ENCODE assay signal across 9 cellular contexts in the genomic region with DNA sequence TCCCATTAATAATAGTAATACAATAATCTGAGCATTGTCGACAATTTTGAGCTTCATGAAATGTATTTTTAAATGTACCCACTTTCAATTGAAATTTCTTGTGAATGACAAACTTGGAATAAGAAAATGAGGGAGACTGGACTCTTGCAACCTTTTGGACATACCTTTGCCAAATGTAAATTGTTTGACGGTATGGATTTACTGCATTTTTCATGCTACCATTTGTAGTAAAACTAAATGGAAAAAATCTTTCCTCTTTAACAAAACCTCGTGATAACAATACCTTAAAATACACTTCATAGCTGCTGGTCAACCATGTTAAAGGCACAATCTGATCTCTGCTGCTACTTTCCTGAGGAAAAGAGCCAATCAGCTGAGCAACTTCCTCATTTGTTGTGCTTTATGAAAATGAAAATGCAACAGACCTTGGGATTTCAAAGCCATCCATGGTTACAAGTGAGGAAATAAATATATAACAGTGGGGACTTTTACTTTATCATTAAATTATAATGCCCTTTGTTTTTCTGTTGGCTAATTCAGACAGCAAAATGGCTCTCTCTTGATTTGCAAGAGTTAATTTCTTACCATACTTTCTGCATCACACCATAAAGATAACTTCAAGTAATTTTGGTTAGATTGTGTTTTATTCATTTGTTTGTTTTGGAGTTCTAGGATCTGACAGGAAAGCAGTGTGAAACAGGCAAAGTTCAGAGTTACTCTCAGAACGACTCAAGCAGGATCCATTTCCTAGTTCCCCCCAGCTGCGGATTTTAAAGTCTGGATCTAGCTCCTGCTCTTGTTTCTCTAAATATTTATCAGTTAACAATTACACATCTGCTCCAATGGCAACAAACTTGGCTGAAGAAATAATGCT. TPM values are rescaled to one million over a fixed set of nuclear protein-coding genes. Genes with fewer than 3 reads are reported as not detected.
DNase-seq lines count a peak whose midpoint lies in the region; ATAC-seq, FAIRE-seq and TF ChIP-seq lines count a peak whose summit lies in the region.
"Had no signal": no experiment of that assay in that cellular context is flagged by ENCODE, and none has a peak within 500 bp of the region (broad histone marks: within the 10 kb centered on the region; RNA-seq: fewer than 3 reads in every experiment).

No MANE protein-coding gene starts in this region.

- H3K4me1 ChIP-seq in adrenal gland (replicated peaks in 1 of 2), result peaks cover 0 to 22% of the 10 kb centered on the region in 2 donors
- peaks cover 0 to 9% (median 5%) of the 10 kb centered on the region in 3 donors for H3K4me1 ChIP-seq in skeletal muscle tissue (ENCODE audit: control insufficient read depth in 3 of 3, insufficient read depth in 3 of 3, low read length in 3 of 3)

- H3K36me3 ChIP-seq in adrenal gland (replicated peaks in 1 of 2) (no peaks in the 10 kb centered on the region), kidney epithelial cell (ENCODE audit: control insufficient read depth, insufficient read depth, low read length) (no peaks in the 10 kb centered on the region), skeletal muscle tissue (ENCODE audit: control insufficient read depth in 3 of 3, insufficient read depth in 3 of 3, low read length in 3 of 3) (no peaks in the 10 kb centered on the region)

- WGBS in adrenal gland, 4 donors, result 17 to 39% (median 33%) methylated on average over 5 of the region's 5 CpGs

- DNase-seq in EH (ENCODE audit: low read depth) (peak; percentile 14), adrenal gland (no peak), kidney epithelial cell (ENCODE audit: low read depth) (no peak), GM12892 (ENCODE audit: insufficient read length) (no peak), NCI-H774 (lab: John Stamatoyannopoulos, UW) (no peak)
- DNase-seq: activated CD4-positive, alpha-beta T cell treated with anti-CD3 and anti-CD28 coated beads, Interleukin-2, amount 50 U/mL, for 1 hour had no signal

- H3K9me3 ChIP-seq in adrenal gland (replicated peaks in 1 of 3) (no peaks in the 10 kb centered on the region), skeletal muscle tissue (ENCODE audit: control insufficient read depth in 3 of 3, low read length in 3 of 3) (no peaks in the 10 kb centered on the region)

- H3K27me3 ChIP-seq in adrenal gland, result no peaks in the 10 kb centered on the region
- H3K27me3 ChIP-seq in kidney epithelial cell (ENCODE audit: control insufficient read depth, insufficient read depth, low read length), result no peaks in the 10 kb centered on the region
- H3K27me3 ChIP-seq in skeletal muscle tissue (ENCODE audit: control insufficient read depth in 3 of 3, insufficient read depth in 3 of 3, low read length in 3 of 3), result no peaks in the 10 kb centered on the region

- intact Hi-C loops in adrenal gland (cut with DNase I), result no loop called here

- peak overlapping the region; percentile 34 to 73 (median 36) for H3K9ac ChIP-seq in skeletal muscle tissue (ENCODE audit: low read depth in 1 of 3, low read length in 3 of 3)

- TF ChIP-seq POLR2A in adrenal gland (IDR thresholded peaks at IDR 0.05) (no peak), GM12892 (IDR thresholded peaks at IDR 0.05; ENCODE audit: low read depth, low read length) (no peak)

- TF ChIP-seq CTCF in adrenal gland (IDR thresholded peaks at IDR 0.05) (no peak), kidney epithelial cell (IDR thresholded peaks at IDR 0.05; ENCODE audit: insufficient read depth, low read length, poor library complexity, severe bottlenecking) (no peak)

- no peak for FAIRE-seq in GM12892 (lab: Jason Lieb, UNC)

- H3K4me3 ChIP-seq in adrenal gland (peak overlapping the region in 2 of 4 donors; percentile 23 to 54), kidney epithelial cell (ENCODE audit: low read depth, low read length) (peak overlapping the region; percentile 2), skeletal muscle tissue (ENCODE audit: low read length in 3 of 3) (peak overlapping the region; percentile 54 to 81 (median 68))

- H3K27ac ChIP-seq in adrenal gland (peak overlapping the region in 4 of 5 donors; percentile 17 to 61 (median 32)), skeletal muscle tissue (ENCODE audit: low read depth, low read length) (peak overlapping the region; percentile 11)

- ATAC-seq in HG03280 (IDR thresholded peaks at IDR 0.05; ENCODE audit: unreplicated experiment) (no peak), GM21786 (IDR thresholded peaks at IDR 0.05; ENCODE audit: unreplicated experiment) (no peak)

RNA-seq across cellular contexts. Expression of a gene that starts 1.1 kb away (rescaled TPM):
- total RNA-seq in adrenal gland (100 to 1,000 TPM in 7 of 8 donors, 10 to 100 TPM in 1; 88.7 to 345 (median 205) TPM), kidney epithelial cell (1.6 and 3.6 TPM in 2 replicates), skeletal muscle tissue (52.7 TPM)
- 100 to 1,000 TPM in 2 of 3 donors, 10 to 100 TPM in 1; 92.7 to 249 (median 164) TPM for polyA plus RNA-seq in adrenal gland
- not detected for polyA plus RNA-seq in GM12892 (2012; ENCODE audit: missing spikeins)

Comparison
In these comparisons a context has a peak if more than half of its experiments do, and no peak if none do; other contexts are left out.
1. RNA of a gene that starts 1.1 kb away (total RNA-seq): 88.7 to 345 TPM in adrenal gland and 52.7 TPM in skeletal muscle tissue (single experiment); 1.6 to 3.6 TPM in kidney epithelial cell; every median in the first group is over 10 times any median in the second.